Comparison of ENCODE assay signal across 8 cellular contexts in the genomic region with DNA sequence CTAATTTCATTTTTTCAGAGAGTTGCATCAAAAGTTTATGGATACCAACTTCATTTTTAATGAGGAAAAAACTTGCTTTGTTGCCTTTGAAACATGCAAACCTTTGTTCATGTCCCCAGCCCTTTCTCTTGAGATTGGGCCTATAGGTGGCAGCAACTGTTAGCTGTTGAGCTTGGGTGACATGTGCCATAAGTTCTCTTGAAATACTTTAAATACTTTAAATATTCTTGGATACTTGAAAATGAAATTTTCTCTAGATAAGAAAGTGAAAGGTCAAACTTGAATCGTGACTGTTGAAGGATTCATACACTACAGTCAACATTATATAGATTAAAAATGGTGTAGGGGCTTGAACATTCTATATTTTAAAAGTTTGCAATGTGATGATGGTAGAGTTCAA.
DNase-seq lines count a peak whose midpoint lies in the region; ATAC-seq and TF ChIP-seq lines count a peak whose summit lies in the region.

No MANE protein-coding gene starts in this region.

- H3K4me3 ChIP-seq in DOHH2 (ENCODE audit: low read length) (no peak overlapping the region), HFF-Myc (replicated peaks; ENCODE audit: low read depth, low read length) (no peak overlapping the region), RWPE2 (ENCODE audit: severe bottlenecking) (no peak overlapping the region), parathyroid adenoma (ENCODE audit: low read depth, low read length) (no peak overlapping the region)

- no peak overlapping the region for H3K9ac ChIP-seq in parathyroid adenoma

- H3K27me3 ChIP-seq in DOHH2 (ENCODE audit: control insufficient read depth, low read length) (no peaks in the 10 kb centered on the region), RWPE2 (ENCODE audit: insufficient read depth, poor library complexity, severe bottlenecking) (no peaks in the 10 kb centered on the region), parathyroid adenoma (ENCODE audit: control insufficient read depth, insufficient read depth, low read length) (no peaks in the 10 kb centered on the region)

- no peaks in the 10 kb centered on the region for H3K4me1 ChIP-seq in DOHH2 (ENCODE audit: control insufficient read depth, low read length)
- peaks cover 5% of the 10 kb centered on the region for H3K4me1 ChIP-seq in RWPE2 (ENCODE audit: insufficient read depth, poor library complexity, severe bottlenecking)
- no peaks in the 10 kb centered on the region for H3K4me1 ChIP-seq in parathyroid adenoma

- no peaks in the 10 kb centered on the region for H4K20me1 ChIP-seq in DOHH2 (ENCODE audit: control insufficient read depth, insufficient read depth, low read depth, low read length)

- ATAC-seq in RWPE2 (ENCODE audit: low read depth) (peak; percentile 69; the same call in 2 of the 3 replicates), GM19328 (IDR thresholded peaks at IDR 0.05; ENCODE audit: unreplicated experiment) (no peak), HG02588 (IDR thresholded peaks at IDR 0.05; ENCODE audit: unreplicated experiment) (no peak)

- no peaks in the 10 kb centered on the region for H3K36me3 ChIP-seq in DOHH2 (ENCODE audit: control insufficient read depth, low read length)
- no peaks in the 10 kb centered on the region for H3K36me3 ChIP-seq in RWPE2 (ENCODE audit: low read depth)
- H3K36me3 ChIP-seq in parathyroid adenoma (ENCODE audit: control insufficient read depth, insufficient read depth, low read length) = no peaks in the 10 kb centered on the region

- peak; percentile 59 for DNase-seq in HFF-Myc (ENCODE audit: extremely low read depth, low read depth)
- DNase-seq in RWPE2 (ENCODE audit: low spot score) = no peak
- peak; percentile 88 for DNase-seq in fibroblast of peridontal ligament (ENCODE audit: extremely low read depth)
- no peak for DNase-seq in stimulated activated CD4-positive, alpha-beta T cell treated with anti-CD3 and anti-CD28 coated beads, Interleukin-4, amount 100 ng/mL, for 4 hours

- H3K4me2 ChIP-seq in DOHH2 (ENCODE audit: low read length) (no peak overlapping the region), parathyroid adenoma (ENCODE audit: low read length) (no peak overlapping the region)

- H3K27ac ChIP-seq in DOHH2 (ENCODE audit: low read depth, low read length) (no peak overlapping the region), RWPE2 (ENCODE audit: poor library complexity, severe bottlenecking) (no peak overlapping the region), parathyroid adenoma (no peak overlapping the region)

- no peak overlapping the region for H2AFZ ChIP-seq in parathyroid adenoma

- H3F3A ChIP-seq in DOHH2 (ENCODE audit: control insufficient read depth, insufficient read depth) = no peaks in the 10 kb centered on the region

- H3K9me3 ChIP-seq in DOHH2 (ENCODE audit: control insufficient read depth, insufficient read depth, low read length) = no peaks in the 10 kb centered on the region
- H3K9me3 ChIP-seq in RWPE2 (ENCODE audit: severe bottlenecking) = peaks cover 4% of the 10 kb centered on the region
- no peaks in the 10 kb centered on the region for H3K9me3 ChIP-seq in parathyroid adenoma (ENCODE audit: control insufficient read depth, low read length)

- no peaks in the 10 kb centered on the region for H3K9me2 ChIP-seq in DOHH2 (replicated peaks; ENCODE audit: control insufficient read depth, low read length)

- H3K79me2 ChIP-seq in DOHH2 (ENCODE audit: control insufficient read depth, low read length) (no peaks in the 10 kb centered on the region), parathyroid adenoma (no peaks in the 10 kb centered on the region)

- peak; percentile 19 for TF ChIP-seq CTCF in DOHH2 (IDR thresholded peaks at IDR 0.05; ENCODE audit: low read depth, low read length, poor library complexity, severe bottlenecking)
- TF ChIP-seq CTCF in HFF-Myc (IDR thresholded peaks at IDR 0.05; ENCODE audit: low read depth, low read length, missing control alignments) = peak; percentile 73
- TF ChIP-seq CTCF in RWPE2 (IDR thresholded peaks at IDR 0.05; ENCODE audit: poor library complexity, severe bottlenecking) = peak; percentile 66
- TF ChIP-seq CTCF in parathyroid adenoma (IDR thresholded peaks at IDR 0.05) = peak; percentile 12

Comparison
In these comparisons a context has a peak if more than half of its experiments do, and no peak if none do; other contexts are left out.
1. CTCF ChIP-seq: peak in every context shown above with its lines; median percentile 73 in HFF-Myc; 66 in RWPE2; 19 in DOHH2; 12 in parathyroid adenoma.
2. DNase-seq: peak in HFF-Myc (single experiment) and fibroblast of peridontal ligament (single experiment); none in RWPE2 (single experiment) and stimulated activated CD4-positive, alpha-beta T cell treated with anti-CD3 and anti-CD28 coated beads, Interleukin-4, amount 100 ng/mL, for 4 hours (0 of 2).